In genomic region chr4:113116414-113117345, GRCh38 we compare ENCODE assay signal across 10 cellular contexts.
DNase-seq lines count a peak whose midpoint lies in the region; ATAC-seq and TF ChIP-seq lines count a peak whose summit lies in the region.
"Had no signal": no experiment of that assay in that cellular context is flagged by ENCODE, and none has a peak within 500 bp of the region (broad histone marks: within the 10 kb centered on the region; RNA-seq: fewer than 3 reads in every experiment).

No MANE protein-coding gene starts in this region.

- no peak overlapping the region for H3K9ac ChIP-seq in HUES48 (ENCODE audit: low read depth, low read length)

- peak overlapping the region; percentile 32 for H2AFZ ChIP-seq in hepatocyte

- H3K27me3 ChIP-seq in HUES48 (ENCODE audit: control insufficient read depth, insufficient read depth, low read length): no peaks in the 10 kb centered on the region
- no peaks in the 10 kb centered on the region for H3K27me3 ChIP-seq in hepatocyte
- H3K27me3 ChIP-seq in A673 (replicated peaks; ENCODE audit: insufficient read depth, low read depth, low read length, poor library complexity): no peaks in the 10 kb centered on the region

- peak overlapping the region; percentile 71 for H3K4me2 ChIP-seq in hepatocyte

- POLR2A ChIA-PET in A673 (lab: Charles Lee; ENCODE audit: low non-redundant PET): no interaction called here

- H3K4me1 ChIP-seq in HUES48 (ENCODE audit: control insufficient read depth, insufficient read depth, low read length) (peaks cover 16% of the 10 kb centered on the region), hepatocyte (ENCODE audit: insufficient read depth) (no peaks in the 10 kb centered on the region), A673 (ENCODE audit: insufficient read depth, low read length, poor library complexity, severe bottlenecking) (no peaks in the 10 kb centered on the region)

- CTCF ChIA-PET in A673 (lab: Charles Lee): no interaction called here

- BruUV-seq in A673 (replicated peaks; lab: Mats Ljungman, UMichigan): no TSS peak

- TF ChIP-seq CTCF in hepatocyte (IDR thresholded peaks at IDR 0.05; ENCODE audit: poor library complexity): no peak
- TF ChIP-seq CTCF in A673 (conservative IDR thresholded peaks at IDR 0.05; ENCODE audit: low read depth, low read length): no peak

- 60% methylated on average over 17 of the region's 17 CpGs for WGBS in hepatocyte (ENCODE audit: low lambda C conversion rate, missing lambda C conversion rate)

- H3K4me3 ChIP-seq in HUES48 (ENCODE audit: low read depth, low read length): no peak overlapping the region
- H3K4me3 ChIP-seq in hepatocyte: no peak overlapping the region
- no peak overlapping the region for H3K4me3 ChIP-seq in A673 (ENCODE audit: low read depth, low read length, poor library complexity, severe bottlenecking)

- H3K36me3 ChIP-seq in HUES48 (ENCODE audit: control insufficient read depth, insufficient read depth, low read length) (no peaks in the 10 kb centered on the region), hepatocyte (replicated peaks; ENCODE audit: insufficient read depth, low read depth) (no peaks in the 10 kb centered on the region), A673 (ENCODE audit: insufficient read depth, low read length, poor library complexity, severe bottlenecking) (no peaks in the 10 kb centered on the region)

- intact Hi-C loops in A673 (cut with micrococcal nuclease; ENCODE audit: unreplicated experiment): no loop called here

- H3K79me2 ChIP-seq in hepatocyte: no peaks in the 10 kb centered on the region

- H3K9me2 ChIP-seq in hepatocyte (replicated peaks; ENCODE audit: insufficient read depth): no peaks in the 10 kb centered on the region

- DNase-seq in amygdala (lab: John Stamatoyannopoulos, UW): peak in 42 of 56 donors; percentile 1 to 77 (median 30)
- DNase-seq in hepatocyte (ENCODE audit: low spot score): peak; percentile 48
- DNase-seq in renal cortical epithelial cell (ENCODE audit: low read depth): peak; percentile 43
- DNase-seq in A673 (ENCODE audit: low spot score): no peak
- DNase-seq in HuH-7.5 (ENCODE audit: low spot score): no peak
- DNase-seq: DND-41, T-helper 17 cell had no signal

- no peaks in the 10 kb centered on the region for H3K9me3 ChIP-seq in HUES48 (ENCODE audit: control insufficient read depth, insufficient read depth, low read length)
- H3K9me3 ChIP-seq in hepatocyte (ENCODE audit: low read depth): no peaks in the 10 kb centered on the region
- no peaks in the 10 kb centered on the region for H3K9me3 ChIP-seq in A673 (ENCODE audit: low read depth, low read length, poor library complexity, severe bottlenecking)

- H4K20me1 ChIP-seq in hepatocyte (ENCODE audit: insufficient read depth, poor library complexity, severe bottlenecking): no peaks in the 10 kb centered on the region

- ATAC-seq in HG03432 (IDR thresholded peaks at IDR 0.05; ENCODE audit: unreplicated experiment): no peak
- no peak for ATAC-seq in GM19351 (IDR thresholded peaks at IDR 0.05; ENCODE audit: unreplicated experiment)
- ATAC-seq: T-helper 17 cell had no signal

- H3K27ac ChIP-seq in HUES48 (ENCODE audit: low read depth, low read length) (peak overlapping the region; percentile 43), hepatocyte (peak overlapping the region; percentile 45), A673 (ENCODE audit: low read depth, low read length, poor library complexity, severe bottlenecking) (no peak overlapping the region)

Comparison
In these comparisons a context has a peak if more than half of its experiments do, and no peak if none do; other contexts are left out.
1. DNase-seq: peak in amygdala (42 of 56), hepatocyte (single experiment) and renal cortical epithelial cell (single experiment); none in A673 (single experiment) and HuH-7.5 (single experiment).